ENCODE assay signal across 9 cellular contexts in the genomic region with DNA sequence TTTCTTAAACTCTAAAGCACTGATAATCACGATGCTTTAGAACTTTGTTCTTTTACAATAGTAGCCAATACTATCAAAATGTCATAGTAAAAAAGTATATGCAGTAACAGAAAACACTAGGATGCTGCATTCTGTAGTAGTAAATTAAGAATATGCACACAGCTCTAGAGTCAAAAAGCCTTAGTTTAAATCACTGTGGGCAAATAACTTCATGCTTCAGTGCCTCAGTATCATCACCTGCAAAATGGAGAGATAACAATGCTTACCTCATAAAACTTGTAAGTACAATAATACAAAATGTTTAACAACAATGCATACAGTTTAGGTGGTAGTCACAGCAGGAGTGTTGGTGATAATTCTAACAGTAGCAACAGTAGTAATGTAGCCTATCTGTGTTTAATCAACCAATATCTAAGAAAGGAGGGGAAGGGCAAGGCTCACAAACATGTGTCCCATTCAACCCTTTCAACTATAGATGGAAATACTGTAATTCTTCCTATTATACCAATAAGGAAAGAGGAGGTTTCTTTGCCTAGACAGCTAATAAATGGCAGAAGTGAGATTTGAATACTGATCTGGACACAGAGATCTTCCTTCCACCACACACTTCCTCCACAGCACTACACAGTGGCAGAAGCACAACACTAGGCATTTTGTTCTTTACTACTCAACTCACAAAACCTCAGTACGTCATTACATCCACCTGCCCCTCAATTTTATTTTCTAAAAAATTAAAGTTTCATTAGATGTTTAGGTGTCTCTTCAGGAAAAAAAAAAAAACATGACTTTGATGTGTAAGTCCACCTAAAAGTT. TPM values are rescaled to one million over a fixed set of nuclear protein-coding genes. Genes with fewer than 3 reads are reported as not detected.
A peak's percentile ranks its signal among the peaks of the same experiment; 100 is the strongest.
DNase-seq lines count a peak whose midpoint lies in the region; ATAC-seq and TF ChIP-seq lines count a peak whose summit lies in the region.
"Had no signal": no experiment of that assay in that cellular context is flagged by ENCODE, and none has a peak within 500 bp of the region (broad histone marks: within the 10 kb centered on the region; RNA-seq: fewer than 3 reads in every experiment).

No MANE protein-coding gene starts in this region.

- intact Hi-C loops in upper lobe of right lung (cut with DNase I): no loop called here

- H3K4me1 Mint-ChIP-seq in immature natural killer cell: peaks cover 3 to 36% of the 10 kb centered on the region in 2 donors

- TF ChIP-seq CTCF in KMS-11 (conservative IDR thresholded peaks at IDR 0.05; ENCODE audit: low read depth, low read length) (no peak), upper lobe of right lung (IDR thresholded peaks at IDR 0.05) (no peak)

- H3K79me2 ChIP-seq in KMS-11 (ENCODE audit: insufficient read depth, low read depth) (peaks cover 91% of the 10 kb centered on the region), GM23248 (ENCODE audit: insufficient read depth) (peaks cover 100% of the 10 kb centered on the region)

- H3F3A ChIP-seq in GM23248 (ENCODE audit: insufficient read depth): peaks cover 23% of the 10 kb centered on the region; the same call in 1 of the 2 replicates

- H3K4me3 ChIP-seq in KMS-11 (IDR thresholded peaks at IDR 0.05; ENCODE audit: insufficient read depth, low read depth, low read length) (no peak overlapping the region), GM23248 (no peak overlapping the region), upper lobe of right lung (no peak overlapping the region)

- H3K27ac ChIP-seq in KMS-11 (peak overlapping the region; percentile 40; the same call in 1 of the 2 replicates), GM23248 (no peak overlapping the region), upper lobe of right lung (no peak overlapping the region)

- H3K9me3 Mint-ChIP-seq in immature natural killer cell: no peaks in the 10 kb centered on the region

- peaks cover 0 to 3% (median 2%) of the 10 kb centered on the region in 3 donors for H3K36me3 Mint-ChIP-seq in immature natural killer cell

- peak overlapping the region in 1 of 5 donors; percentile 23 for H3K4me3 Mint-ChIP-seq in immature natural killer cell

- DNase-seq in immature natural killer cell (no peak), GM23248 (no peak), upper lobe of right lung (no peak)
- no peak for DNase-seq in activated CD4-positive, alpha-beta T cell treated with anti-CD3 and anti-CD28 coated beads for 1 hour
- no peak for DNase-seq in stimulated activated CD8-positive, alpha-beta memory T cell treated with anti-CD3 and anti-CD28 coated beads, Interleukin-4, amount 100 ng/mL, for 48 hours
- DNase-seq: activated CD4-positive, alpha-beta T cell treated with anti-CD3 and anti-CD28 coated beads for 4 hours had no signal

- no peaks in the 10 kb centered on the region for H3K9me3 ChIP-seq in GM23248 (ENCODE audit: low read depth)
- H3K9me3 ChIP-seq in upper lobe of right lung: no peaks in the 10 kb centered on the region

- WGBS in GM23248 (ENCODE audit: low coverage in 1 of 2, low lambda C conversion rate in 2 of 2, missing lambda C conversion rate in 2 of 2), 2 experiments: 80 to 90% methylated on average over 2 of the region's 2 CpGs

- H4K20me1 ChIP-seq in KMS-11 (ENCODE audit: insufficient read depth) (no peaks in the 10 kb centered on the region), GM23248 (ENCODE audit: insufficient read depth) (peaks cover 15% of the 10 kb centered on the region)

- no peaks in the 10 kb centered on the region for H3K36me3 ChIP-seq in KMS-11 (ENCODE audit: insufficient read depth)
- H3K36me3 ChIP-seq in GM23248 (ENCODE audit: low read depth): peaks cover 12% of the 10 kb centered on the region; the same call in 1 of the 2 replicates
- H3K36me3 ChIP-seq in upper lobe of right lung: no peaks in the 10 kb centered on the region

- peaks cover 2 to 7% (median 6%) of the 10 kb centered on the region in 3 donors for H3K27me3 Mint-ChIP-seq in immature natural killer cell (ENCODE audit: low read depth in 3 of 3)

- H3K9me2 ChIP-seq in GM23248 (ENCODE audit: insufficient read depth): no peaks in the 10 kb centered on the region

- ATAC-seq in GM18499 (IDR thresholded peaks at IDR 0.05; ENCODE audit: insufficient read depth, unreplicated experiment) (peak; percentile 32), GM21717 (IDR thresholded peaks at IDR 0.05; ENCODE audit: unreplicated experiment) (peak; percentile 37), upper lobe of right lung (no peak)

- H2AFZ ChIP-seq in KMS-11 (ENCODE audit: low read depth): no peak overlapping the region
- H2AFZ ChIP-seq in GM23248: no peak overlapping the region

- H3K27ac Mint-ChIP-seq in immature natural killer cell: peak overlapping the region in 5 of 6 donors; percentile 13 to 63 (median 43)

- peak overlapping the region; percentile 44; the same call in 1 of the 2 replicates for H3K9ac ChIP-seq in KMS-11
- H3K9ac ChIP-seq in GM23248: no peak overlapping the region

- peaks cover 47% of the 10 kb centered on the region for H3K4me1 ChIP-seq in KMS-11 (ENCODE audit: low read depth, poor library complexity, severe bottlenecking)
- peaks cover 23% of the 10 kb centered on the region for H3K4me1 ChIP-seq in GM23248 (ENCODE audit: insufficient read depth)
- peaks cover 25% of the 10 kb centered on the region for H3K4me1 ChIP-seq in upper lobe of right lung

- in situ Hi-C loops in GM23248 (cut with MboI): loop anchor here (25.0 kb wide), 1 partner anchor 961 kb away; no protein-coding TSS in a partner anchor

- H3K4me2 ChIP-seq in KMS-11 (peak overlapping the region; percentile 89), GM23248 (ENCODE audit: unreplicated experiment) (no peak overlapping the region)

- no peaks in the 10 kb centered on the region for H3K27me3 ChIP-seq in KMS-11 (ENCODE audit: insufficient read depth, low read depth)
- H3K27me3 ChIP-seq in GM23248 (replicated peaks; ENCODE audit: insufficient read depth): no peaks in the 10 kb centered on the region
- no peaks in the 10 kb centered on the region for H3K27me3 ChIP-seq in upper lobe of right lung

RNA-seq across cellular contexts. Expression of a gene that starts 4.6 kb away (rescaled TPM):
- polyA plus RNA-seq in immature natural killer cell (10 to 100 TPM in 1 of 3 donors, 1 to 10 TPM in 2; 5.4 to 11.9 (median 6.2) TPM), GM23248 (2016; fragmentation: Nextera tagmentation; extraction: Ambion mirVana) (8.3 and 11.1 TPM in 2 replicates)
- total RNA-seq in GM23248 (2014; rRNA removed; shearing (Covaris generic)): 18.2 and 19.2 TPM in 2 replicates
- total RNA-seq in upper lobe of right lung: 42.0 TPM
